15 cellular contexts compared by ENCODE assay signal in genomic region chr17:78812849-78813248, GRCh38. TPM values are rescaled to one million over a fixed set of nuclear protein-coding genes. Genes with fewer than 3 reads are reported as not detected.
DNase-seq lines count a peak whose midpoint lies in the region; ATAC-seq and TF ChIP-seq lines count a peak whose summit lies in the region.
"Had no signal": no experiment of that assay in that cellular context is flagged by ENCODE, and none has a peak within 500 bp of the region (broad histone marks: within the 10 kb centered on the region; RNA-seq: fewer than 3 reads in every experiment).

No MANE protein-coding gene starts in this region.

- H3K27me3 ChIP-seq in PC-3 (ENCODE audit: low read length) = no peaks in the 10 kb centered on the region
- H3K27me3 ChIP-seq: MG63, neural progenitor cell had no signal

- intact Hi-C loops in activated CD4-positive, alpha-beta memory T cell treated with anti-CD3 and anti-CD28 coated beads for 36 hours (cut with micrococcal nuclease) = no loop called here
- intact Hi-C loops in PC-3 (cut with micrococcal nuclease) = no loop called here

- no peaks in the 10 kb centered on the region for H3K9me3 Mint-ChIP-seq in activated CD4-positive, alpha-beta memory T cell treated with anti-CD3 and anti-CD28 coated beads for 36 hours
- H3K9me3 Mint-ChIP-seq in stimulated activated naive CD8-positive, alpha-beta T cell treated with anti-CD3 and anti-CD28 coated beads, Interleukin-15, amount 100 ng/mL, for 72 hours = no peaks in the 10 kb centered on the region
- H3K9me3 Mint-ChIP-seq: activated CD4-positive, alpha-beta T cell treated with anti-CD3 and anti-CD28 coated beads, Interleukin-2, amount 10 ng/mL, durations not matched to agents 24 days and 14 days; neural progenitor cell had no signal

- H3K79me2 ChIP-seq in PC-3 (ENCODE audit: low read length) = no peaks in the 10 kb centered on the region

- no peaks in the 10 kb centered on the region for H3K9me2 ChIP-seq in PC-3 (replicated peaks; ENCODE audit: low read length)

- H3F3A ChIP-seq in PC-3 (ENCODE audit: low read length, unreplicated experiment) = no peaks in the 10 kb centered on the region

- POLR2A ChIA-PET in activated CD4-positive, alpha-beta memory T cell treated with anti-CD3 and anti-CD28 coated beads for 36 hours (lab: Charles Lee) = no interaction called here
- POLR2A ChIA-PET in PC-3 (lab: Charles Lee; ENCODE audit: unreplicated experiment) = no interaction called here

- no TSS peak for BruUV-seq in PC-3 (replicated peaks; lab: Mats Ljungman, UMichigan)

- CTCF ChIA-PET in activated CD4-positive, alpha-beta memory T cell treated with anti-CD3 and anti-CD28 coated beads for 36 hours (lab: Charles Lee) = no interaction called here
- CTCF ChIA-PET in PC-3 (lab: Charles Lee) = no interaction called here

- H3K36me3 Mint-ChIP-seq in activated CD4-positive, alpha-beta memory T cell treated with anti-CD3 and anti-CD28 coated beads for 36 hours = peaks cover 66% of the 10 kb centered on the region

- peak; percentile 74 for DNase-seq in ELF-1 (ENCODE audit: low read depth, low spot score)
- DNase-seq in activated CD4-positive, alpha-beta memory T cell treated with anti-CD3 and anti-CD28 coated beads for 36 hours = peak; percentile 23
- peak; percentile 28 for DNase-seq in fibroblast of mammary gland (ENCODE audit: low read depth)
- no peak for DNase-seq in stimulated activated naive CD8-positive, alpha-beta T cell treated with anti-CD3 and anti-CD28 coated beads, Interleukin-15, amount 100 ng/mL, for 72 hours
- no peak for DNase-seq in middle frontal gyrus (ENCODE audit: extremely low spot score, low spot score)
- no peak for DNase-seq in PC-3
- DNase-seq: activated CD4-positive, alpha-beta T cell treated with anti-CD3 and anti-CD28 coated beads, Interleukin-2, amount 10 ng/mL, durations not matched to agents 24 days and 14 days; cortex of kidney; MG63; NCI-H1694 treated with DMSO at 0.1 percent for 48 hours; NCI-H446 treated with DMSO at 0.1 percent for 48 hours; SIG-M5; substantia nigra had no signal

- TF ChIP-seq CTCF in fibroblast of mammary gland (conservative IDR thresholded peaks at IDR 0.05; ENCODE audit: control insufficient read depth, insufficient read depth, low read depth, low read length) (no peak), PC-3 (conservative IDR thresholded peaks at IDR 0.05; ENCODE audit: low read depth, low read length) (no peak)

- H3K4me3 Mint-ChIP-seq in activated CD4-positive, alpha-beta memory T cell treated with anti-CD3 and anti-CD28 coated beads for 36 hours = no peak overlapping the region
- no peak overlapping the region for H3K4me3 Mint-ChIP-seq in stimulated activated naive CD8-positive, alpha-beta T cell treated with anti-CD3 and anti-CD28 coated beads, Interleukin-15, amount 100 ng/mL, for 72 hours
- H3K4me3 Mint-ChIP-seq: activated CD4-positive, alpha-beta T cell treated with anti-CD3 and anti-CD28 coated beads, Interleukin-2, amount 10 ng/mL, durations not matched to agents 24 days and 14 days; neural progenitor cell had no signal

- H3K36me3 ChIP-seq in PC-3 (ENCODE audit: low read depth, low read length) = peaks cover 84% of the 10 kb centered on the region

- H3K4me1 ChIP-seq in PC-3 (ENCODE audit: insufficient read depth, low read length) = no peaks in the 10 kb centered on the region
- H3K4me1 ChIP-seq: neural progenitor cell had no signal

- H3K4me2 ChIP-seq in PC-3 (ENCODE audit: low read length) = no peak overlapping the region
- H3K4me2 ChIP-seq: neural progenitor cell had no signal

- H3K27me3 Mint-ChIP-seq in activated CD4-positive, alpha-beta memory T cell treated with anti-CD3 and anti-CD28 coated beads for 36 hours = no peaks in the 10 kb centered on the region
- H3K27me3 Mint-ChIP-seq in stimulated activated naive CD8-positive, alpha-beta T cell treated with anti-CD3 and anti-CD28 coated beads, Interleukin-15, amount 100 ng/mL, for 72 hours = no peaks in the 10 kb centered on the region
- H3K27me3 Mint-ChIP-seq: activated CD4-positive, alpha-beta T cell treated with anti-CD3 and anti-CD28 coated beads, Interleukin-2, amount 10 ng/mL, durations not matched to agents 24 days and 14 days had no signal

- no peak overlapping the region for H2AFZ ChIP-seq in PC-3 (ENCODE audit: low read length)
- H2AFZ ChIP-seq: neural progenitor cell had no signal

- peak; percentile 57 for ATAC-seq in stimulated activated naive CD8-positive, alpha-beta T cell treated with anti-CD3 and anti-CD28 coated beads, Interleukin-15, amount 100 ng/mL, for 72 hours
- no peak for ATAC-seq in GM21529 (IDR thresholded peaks at IDR 0.05; ENCODE audit: unreplicated experiment)
- no peak for ATAC-seq in PC-3

- peak overlapping the region; percentile 6 for H3K27ac Mint-ChIP-seq in activated CD4-positive, alpha-beta memory T cell treated with anti-CD3 and anti-CD28 coated beads for 36 hours
- peak overlapping the region in 1 of 2 donors; percentile 85 for H3K27ac Mint-ChIP-seq in stimulated activated naive CD8-positive, alpha-beta T cell treated with anti-CD3 and anti-CD28 coated beads, Interleukin-15, amount 100 ng/mL, for 72 hours
- H3K27ac Mint-ChIP-seq: activated CD4-positive, alpha-beta T cell treated with anti-CD3 and anti-CD28 coated beads, Interleukin-2, amount 10 ng/mL, durations not matched to agents 24 days and 14 days; neural progenitor cell had no signal

- H3K9ac ChIP-seq in PC-3 (ENCODE audit: low read length) = no peak overlapping the region
- H3K9ac ChIP-seq: neural progenitor cell had no signal

- H3K27ac ChIP-seq in PC-3 (ENCODE audit: low read length) = no peak overlapping the region
- H3K27ac ChIP-seq: neural progenitor cell had no signal

- H3K4me3 ChIP-seq in fibroblast of mammary gland (ENCODE audit: control insufficient read depth, low read depth, low read length) = no peak overlapping the region
- H3K4me3 ChIP-seq in PC-3 (ENCODE audit: low read length) = no peak overlapping the region
- H3K4me3 ChIP-seq: MG63, neural progenitor cell had no signal

- H3K9me3 ChIP-seq in PC-3 (ENCODE audit: low read length) = no peaks in the 10 kb centered on the region
- H3K9me3 ChIP-seq: MG63 had no signal

- H4K20me1 ChIP-seq in PC-3 (ENCODE audit: low read length) = no peaks in the 10 kb centered on the region

- H3K4me1 Mint-ChIP-seq in activated CD4-positive, alpha-beta memory T cell treated with anti-CD3 and anti-CD28 coated beads for 36 hours (ENCODE audit: low read depth) = peaks cover 36% of the 10 kb centered on the region
- H3K4me1 Mint-ChIP-seq in stimulated activated naive CD8-positive, alpha-beta T cell treated with anti-CD3 and anti-CD28 coated beads, Interleukin-15, amount 100 ng/mL, for 72 hours = peaks cover 29% of the 10 kb centered on the region
- H3K4me1 Mint-ChIP-seq: neural progenitor cell had no signal

RNA-seq across cellular contexts. Expression of gene USP36, which starts 27.8 kb away (rescaled TPM):
- total RNA-seq in activated CD4-positive, alpha-beta memory T cell treated with anti-CD3 and anti-CD28 coated beads for 36 hours = 10 to 100 TPM; 71.2 to 74.3 TPM
- 37.5 and 41.8 TPM in 2 replicates for total RNA-seq in PC-3 (2014; rRNA removed)

RNA-seq across cellular contexts. Expression of gene CYTH1, which starts 30.8 kb away (rescaled TPM):
- 100 to 1,000 TPM; 184 to 204 TPM for total RNA-seq in activated CD4-positive, alpha-beta memory T cell treated with anti-CD3 and anti-CD28 coated beads for 36 hours
- 29.7 and 37.7 TPM in 2 replicates for total RNA-seq in PC-3 (2014; rRNA removed)

Comparison
In these comparisons a context has a peak if more than half of its experiments do, and no peak if none do; other contexts are left out.
1. DNase-seq: peak in ELF-1 (single experiment), activated CD4-positive, alpha-beta memory T cell treated with anti-CD3 and anti-CD28 coated beads for 36 hours (single experiment) and fibroblast of mammary gland (single experiment); none in stimulated activated naive CD8-positive, alpha-beta T cell treated with anti-CD3 and anti-CD28 coated beads, Interleukin-15, amount 100 ng/mL, for 72 hours (0 of 2), middle frontal gyrus (single experiment) and PC-3 (single experiment).